In the genomic region with DNA sequence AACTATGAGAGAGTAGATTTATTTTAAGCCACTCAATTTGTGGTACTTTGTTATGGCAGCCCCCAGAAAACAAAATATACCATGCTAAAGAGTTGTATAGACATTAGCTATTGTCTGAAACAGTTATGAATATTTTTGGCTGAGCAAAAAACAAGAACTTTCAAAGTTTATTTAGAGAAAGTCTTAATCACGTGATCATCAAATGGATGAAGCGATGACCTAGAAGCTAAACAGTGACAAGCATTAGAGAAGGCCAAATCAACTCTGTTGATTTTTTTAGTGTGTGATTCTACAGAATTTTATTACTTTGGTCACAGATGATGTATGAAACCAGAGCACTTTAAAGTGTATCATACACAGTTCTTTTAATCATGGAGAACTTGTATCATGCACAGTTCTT, we compare ENCODE assay signal across 32 cellular contexts.
DNase-seq lines count a peak whose midpoint lies in the region; ATAC-seq, FAIRE-seq and TF ChIP-seq lines count a peak whose summit lies in the region.
"Had no signal": no experiment of that assay in that cellular context is flagged by ENCODE, and none has a peak within 500 bp of the region (broad histone marks: within the 10 kb centered on the region; RNA-seq: fewer than 3 reads in every experiment).

No MANE protein-coding gene starts in this region.

- H3K79me2 ChIP-seq in HepG2 (ENCODE audit: insufficient read depth, low read length) (no peaks in the 10 kb centered on the region), GM12878 (ENCODE audit: control insufficient read depth, insufficient read depth, low read length) (no peaks in the 10 kb centered on the region), K562 (ENCODE audit: control insufficient read depth, insufficient read depth, low read length) (no peaks in the 10 kb centered on the region)

- H3K27me3 ChIP-seq in HepG2 (ENCODE audit: control insufficient read depth in 1 of 2, insufficient read depth in 2 of 2, low read length in 2 of 2) = no peaks in the 10 kb centered on the region
- H3K27me3 ChIP-seq in right lobe of liver = no peaks in the 10 kb centered on the region
- no peaks in the 10 kb centered on the region for H3K27me3 ChIP-seq in GM12878 (replicated peaks in 1 of 2; ENCODE audit: control insufficient read depth in 2 of 2, insufficient read depth in 2 of 2, low read length in 1 of 2)
- no peaks in the 10 kb centered on the region for H3K27me3 ChIP-seq in K562 (ENCODE audit: control insufficient read depth in 2 of 2, insufficient read depth in 2 of 2, low read length in 2 of 2)
- H3K27me3 ChIP-seq: BE2C; BLaER1; BLaER1 treated with 17β-estradiol and CSF1 and Interleukin-3, amounts not matched to agents 10 nM and 100 nM had no signal

- in situ Hi-C loops in HepG2 (cut with HindIII; ENCODE audit: extremely low pct_ligation_motif_present, low pct_unique_long_range_greater_than_20kb) = no loop called here
- in situ Hi-C loops in GM12878 (cut with MboI) = no loop called here
- in situ Hi-C loops in K562 (cut with MboI) = no loop called here

- H3K9me3 ChIP-seq in HepG2 (ENCODE audit: low read length) = no peaks in the 10 kb centered on the region
- no peaks in the 10 kb centered on the region for H3K9me3 ChIP-seq in right lobe of liver
- no peaks in the 10 kb centered on the region for H3K9me3 ChIP-seq in GM12878 (replicated peaks; ENCODE audit: control insufficient read depth, insufficient read depth, low read length)
- H3K9me3 ChIP-seq in K562 (replicated peaks; ENCODE audit: control insufficient read depth, insufficient read depth, low read depth, low read length) = no peaks in the 10 kb centered on the region
- H3K9me3 ChIP-seq: A549; BE2C; BLaER1; BLaER1 treated with 17β-estradiol and CSF1 and Interleukin-3, amounts not matched to agents 10 nM and 100 nM; Caco-2 had no signal

- FAIRE-seq in HepG2 (lab: Jason Lieb, UNC) (no peak), GM12878 (lab: Jason Lieb, UNC) (no peak), K562 (lab: Jason Lieb, UNC) (no peak)
- FAIRE-seq: A204.1, A549, D721Med had no signal

- H3K36me3 ChIP-seq in HepG2 (replicated peaks in 1 of 2; ENCODE audit: control insufficient read depth in 1 of 2, insufficient read depth in 2 of 2, low read length in 2 of 2) = no peaks in the 10 kb centered on the region
- no peaks in the 10 kb centered on the region for H3K36me3 ChIP-seq in right lobe of liver
- no peaks in the 10 kb centered on the region for H3K36me3 ChIP-seq in GM12878 (ENCODE audit: control insufficient read depth in 2 of 2, insufficient read depth in 2 of 2, low read length in 1 of 2)
- no peaks in the 10 kb centered on the region for H3K36me3 ChIP-seq in K562 (ENCODE audit: control insufficient read depth, insufficient read depth, low read length)
- H3K36me3 ChIP-seq: BE2C; BLaER1; BLaER1 treated with 17β-estradiol and CSF1 and Interleukin-3, amounts not matched to agents 10 nM and 100 nM had no signal

- H3K9ac ChIP-seq in HepG2 (ENCODE audit: insufficient read depth, low read depth, low read length) (no peak overlapping the region), GM12878 (ENCODE audit: control insufficient read depth, insufficient read depth, low read length) (no peak overlapping the region), K562 (ENCODE audit: insufficient read depth in 1 of 2, low read depth in 2 of 2, low read length in 2 of 2) (no peak overlapping the region)
- H3K9ac ChIP-seq: BLaER1; BLaER1 treated with 17β-estradiol and CSF1 and Interleukin-3, amounts not matched to agents 10 nM and 100 nM had no signal

- H3K9me1 ChIP-seq in K562 (ENCODE audit: control insufficient read depth, insufficient read depth, low read length) = no peaks in the 10 kb centered on the region

- H4K20me1 ChIP-seq in HepG2 (ENCODE audit: insufficient read depth, low read length) = no peaks in the 10 kb centered on the region
- no peaks in the 10 kb centered on the region for H4K20me1 ChIP-seq in GM12878 (ENCODE audit: control insufficient read depth, insufficient read depth)
- no peaks in the 10 kb centered on the region for H4K20me1 ChIP-seq in K562 (replicated peaks; ENCODE audit: control insufficient read depth, insufficient read depth, low read length)
- H4K20me1 ChIP-seq: BLaER1; BLaER1 treated with 17β-estradiol and CSF1 and Interleukin-3, amounts not matched to agents 10 nM and 100 nM had no signal

- H2AFZ ChIP-seq in HepG2 (ENCODE audit: low read length) (no peak overlapping the region), GM12878 (ENCODE audit: control insufficient read depth, low read depth, low read length) (no peak overlapping the region), K562 (ENCODE audit: low read depth, low read length) (no peak overlapping the region)

- TF ChIP-seq CTCF in HepG2 (CRISPR knock-in tag; IDR thresholded peaks at IDR 0.05) = no peak
- TF ChIP-seq CTCF in right lobe of liver (IDR thresholded peaks at IDR 0.05) = no peak
- no peak for TF ChIP-seq CTCF in GM12878 (IDR thresholded peaks at IDR 0.05 in 2 of 3, conservative IDR thresholded peaks at IDR 0.05 in 1 of 3; ENCODE audit: control insufficient read depth in 2 of 3, extremely low read depth in 1 of 3, insufficient read depth in 1 of 3, low read depth in 3 of 3, low read length in 3 of 3)
- no peak for TF ChIP-seq CTCF in K562 (IDR thresholded peaks at IDR 0.05 in 2 of 3, conservative IDR thresholded peaks at IDR 0.05 in 1 of 3; ENCODE audit: insufficient read depth in 2 of 3, low read depth in 1 of 3, low read length in 3 of 3)

- POLR2A ChIA-PET in HepG2 (lab: Yijun Ruan, JAX) (no interaction called here), GM12878 (lab: Charles Lee) (no interaction called here), K562 (lab: Yijun Ruan, JAX) (no interaction called here)

- no peak for DNase-seq in HepG2 (ENCODE audit: low spot score)
- DNase-seq in right lobe of liver = no peak
- no peak for DNase-seq in GM12878 (ENCODE audit: low read depth, low spot score)
- no peak for DNase-seq in K562 (ENCODE audit: extremely low read depth in 1 of 4, low spot score in 3 of 4)
- no peak for DNase-seq in DMS 273 treated with DMSO at 0.1 percent for 48 hours (lab: John Stamatoyannopoulos, UW)
- DNase-seq in amygdala (lab: John Stamatoyannopoulos, UW) = no peak
- DNase-seq: 8988T; ACHN; AML-193; BE2C; C1 segment of cervical spinal cord; Caco-2; Calu3; CD4-positive, alpha-beta memory T cell; CD4-positive, alpha-beta T cell; CD4-positive, CD25-positive, alpha-beta regulatory T cell; CD8-positive, alpha-beta memory T cell; CD8-positive, alpha-beta T cell; COR-L47; DMS153; DMS53; DMS79; DMS79 treated with DMSO at 0.1 percent for 48 hours; DND-41; EL had no signal

- TF ChIP-seq POLR2A in HepG2 (IDR thresholded peaks at IDR 0.05; ENCODE audit: insufficient read depth in 1 of 2, low read depth in 2 of 2, low read length in 2 of 2) (no peak), right lobe of liver (IDR thresholded peaks at IDR 0.05) (no peak), GM12878 (IDR thresholded peaks at IDR 0.05; ENCODE audit: low read depth, low read length) (no peak), K562 (conservative IDR thresholded peaks at IDR 0.05) (no peak)

- ATAC-seq in HepG2 (no peak), right lobe of liver (no peak), GM12878 (no peak), K562 (no peak)
- ATAC-seq: A549; CD8-positive, alpha-beta T cell had no signal

- H3K27ac ChIP-seq in HepG2 (ENCODE audit: extremely low read length, insufficient read depth, low read length) = no peak overlapping the region
- no peak overlapping the region for H3K27ac ChIP-seq in right lobe of liver
- no peak overlapping the region for H3K27ac ChIP-seq in GM12878 (ENCODE audit: control insufficient read depth, insufficient read depth)
- no peak overlapping the region for H3K27ac ChIP-seq in K562 (ENCODE audit: extremely low read depth, low read depth, low read length)
- H3K27ac ChIP-seq: 22Rv1; A549; BLaER1; BLaER1 treated with 17β-estradiol and CSF1 and Interleukin-3, amounts not matched to agents 10 nM and 100 nM; C4-2B had no signal

- TF ChIP-seq EP300 in HepG2 (IDR thresholded peaks at IDR 0.05; ENCODE audit: low read depth in 2 of 2, low read length in 2 of 2) (no peak), HepG2 (CRISPR knock-in tag; IDR thresholded peaks at IDR 0.05; ENCODE audit: borderline replicate concordance) (no peak), GM12878 (IDR thresholded peaks at IDR 0.05; ENCODE audit: borderline replicate concordance in 1 of 2, control insufficient read depth in 1 of 2, low read depth in 2 of 2, low read length in 2 of 2) (no peak), K562 (IDR thresholded peaks at IDR 0.05; ENCODE audit: low read length) (no peak)

- H3K4me3 ChIP-seq in HepG2 (replicated peaks in 1 of 3; ENCODE audit: insufficient read depth in 1 of 3, low read depth in 2 of 3, low read length in 3 of 3) (no peak overlapping the region), right lobe of liver (no peak overlapping the region), GM12878 (no peak overlapping the region), K562 (no peak overlapping the region)
- H3K4me3 ChIP-seq: A549; BLaER1; BLaER1 treated with 17β-estradiol and CSF1 and Interleukin-3, amounts not matched to agents 10 nM and 100 nM had no signal

- SMC1A ChIA-PET in GM12878 (lab: Charles Lee; ENCODE audit: uncharacterized antibody, unreplicated experiment) = no interaction called here

- intact Hi-C loops in HepG2 (cut with micrococcal nuclease; ENCODE audit: unreplicated experiment) (no loop called here), right lobe of liver (cut with DNase I) (no loop called here), GM12878 (cut with micrococcal nuclease; ENCODE audit: unreplicated experiment) (no loop called here), K562 (cut with micrococcal nuclease) (no loop called here)

- H3K4me2 ChIP-seq in HepG2 (ENCODE audit: low read depth, low read length) (no peak overlapping the region), GM12878 (ENCODE audit: control insufficient read depth, insufficient read depth) (no peak overlapping the region), K562 (ENCODE audit: insufficient read depth, low read length) (no peak overlapping the region)
- H3K4me2 ChIP-seq: A549; BLaER1; BLaER1 treated with 17β-estradiol and CSF1 and Interleukin-3, amounts not matched to agents 10 nM and 100 nM had no signal

- CTCF ChIA-PET in HepG2 (lab: Yijun Ruan, JAX; ENCODE audit: low intra/inter-chr PET ratio, low total read pairs) = no interaction called here
- CTCF ChIA-PET in GM12878 (lab: Yijun Ruan, JAX) = no interaction called here
- CTCF ChIA-PET in K562 (lab: Yijun Ruan, JAX; ENCODE audit: low intra/inter-chr PET ratio) = no interaction called here

- RAD21 ChIA-PET in GM12878 (lab: Charles Lee; ENCODE audit: unreplicated experiment) = no interaction called here

- BruUV-seq in HepG2 (replicated peaks; lab: Mats Ljungman, UMichigan) = no TSS peak
- no TSS peak for BruUV-seq in GM12878 (replicated peaks; lab: Mats Ljungman, UMichigan)
- no TSS peak for BruUV-seq in K562 (replicated peaks; lab: Mats Ljungman, UMichigan)

- H3K4me1 ChIP-seq in HepG2 (ENCODE audit: insufficient read depth, low read length) (no peaks in the 10 kb centered on the region), right lobe of liver (no peaks in the 10 kb centered on the region), GM12878 (ENCODE audit: control insufficient read depth, insufficient read depth, low read length) (no peaks in the 10 kb centered on the region), K562 (replicated peaks in 1 of 2; ENCODE audit: control insufficient read depth in 2 of 2, insufficient read depth in 2 of 2, low read length in 2 of 2) (no peaks in the 10 kb centered on the region)
- H3K4me1 ChIP-seq: A549; BE2C; BLaER1; BLaER1 treated with 17β-estradiol and CSF1 and Interleukin-3, amounts not matched to agents 10 nM and 100 nM; Caco-2 had no signal

- TF ChIP-seq RAD21 in HepG2 (CRISPR knock-in tag; IDR thresholded peaks at IDR 0.05) = no peak
- TF ChIP-seq RAD21 in GM12878 (IDR thresholded peaks at IDR 0.05; ENCODE audit: insufficient read depth, low read depth, low read length) = no peak
- no peak for TF ChIP-seq RAD21 in K562 (CRISPR knock-in tag; conservative IDR thresholded peaks at IDR 0.05 in 1 of 2, IDR thresholded peaks at IDR 0.05 in 1 of 2)

- WGBS in HepG2 (ENCODE audit: low lambda C conversion rate) = 0% methylated on average over 2 of the region's 2 CpGs
- WGBS in right lobe of liver (ENCODE audit: insufficient coverage, low coverage, low lambda C conversion rate, missing lambda C conversion rate) = 73% methylated on average over 2 of the region's 2 CpGs
- 64% methylated on average over 2 of the region's 2 CpGs for WGBS in GM12878 (ENCODE audit: insufficient coverage, insufficient replicate concordance, low lambda C conversion rate, missing lambda C conversion rate)
- 3% methylated on average over 2 of the region's 2 CpGs for WGBS in K562 (ENCODE audit: insufficient coverage, low coverage, missing lambda C conversion rate)

Comparison
In these comparisons a context has a peak if more than half of its experiments do, and no peak if none do; other contexts are left out.
1. Of the 241 proteins assayed by ChIP-seq in both HepG2 and K562: peak only in HepG2: RAD51; only in K562: TFE3; in both: none; in neither: 239.